In the genomic region with DNA sequence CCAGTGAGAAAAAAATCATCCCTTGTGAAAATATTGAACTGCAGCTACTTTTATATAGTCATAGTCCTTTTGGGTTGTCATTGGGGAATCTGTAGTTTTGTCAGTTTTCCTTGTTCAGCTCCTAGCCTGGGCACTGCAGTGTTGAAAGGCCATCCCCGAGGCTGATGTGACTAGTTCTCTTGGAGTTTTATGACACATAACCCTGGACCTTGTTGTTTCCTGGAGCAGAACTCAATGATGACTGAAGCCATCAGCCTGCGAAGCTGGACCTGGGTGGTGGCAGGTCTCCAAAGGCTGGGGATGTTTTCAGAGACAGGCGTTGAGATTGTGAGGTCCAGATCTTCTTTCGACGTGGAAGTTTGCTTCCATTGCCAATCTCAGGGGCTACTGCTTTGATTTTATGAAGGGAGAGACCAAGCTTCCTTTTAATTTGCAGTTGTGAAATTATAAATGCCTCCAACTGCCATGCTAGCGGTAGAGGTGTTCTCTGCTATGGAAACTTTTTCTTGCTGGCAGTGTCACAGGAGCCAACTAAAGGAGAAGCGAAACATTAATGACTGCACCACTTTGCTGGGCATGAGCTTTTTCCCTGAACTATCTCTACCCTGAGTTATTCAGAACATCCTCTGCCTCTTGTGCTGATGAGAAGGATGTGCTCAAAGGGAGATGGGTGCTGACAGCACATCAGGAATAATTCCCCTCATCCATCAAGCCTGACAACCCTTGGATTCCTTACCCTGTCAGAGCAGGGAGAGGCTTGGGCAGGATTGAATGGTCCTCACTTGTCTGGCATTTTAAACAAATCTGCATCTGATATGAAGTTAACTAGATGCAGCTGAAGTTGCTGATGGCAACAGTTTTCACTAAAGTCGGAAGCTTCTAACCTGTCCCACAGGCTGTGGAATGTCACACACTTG, we compare ENCODE assay signal across 18 cellular contexts.
"Had no signal": no experiment of that assay in that cellular context is flagged by ENCODE, and none has a peak within 500 bp of the region (broad histone marks: within the 10 kb centered on the region; RNA-seq: fewer than 3 reads in every experiment).

No MANE protein-coding gene starts in this region.

- FAIRE-seq: islet of Langerhans had no signal

- DNase-seq: activated CD4-positive, CD25-positive, alpha-beta regulatory T cell treated with anti-CD3 and anti-CD28 coated beads, Interleukin-2, amount 50 U/mL, for 72 hours; activated effector memory CD4-positive, alpha-beta T cell treated with anti-CD3 and anti-CD28 coated beads, Interleukin-2, amount 50 U/mL, for 16 hours; activated naive CD4-positive, alpha-beta T cell treated with anti-CD3 and anti-CD28 coated beads, Interleukin-2, amount 50 U/mL, for 16 hours; activated T-cell treated with anti-CD3 and anti-CD28 coated beads, Interleukin-2, amount 50 U/mL, for 72 hours; aorta; brain microvascular endothelial cell; colonic mucosa; esophagus squamous epithelium; natural killer cell; nucleus accumbens; posterior cingulate gyrus; retina; stimulated activated naive CD4-positive, alpha-beta T cell treated with Interleukin-2 at 50 U/mL for 16 hours; substantia nigra; T-helper 1 cell; T-helper 9 cell; transverse colon had no signal
